8 cellular contexts compared by ENCODE assay signal in the genomic region with DNA sequence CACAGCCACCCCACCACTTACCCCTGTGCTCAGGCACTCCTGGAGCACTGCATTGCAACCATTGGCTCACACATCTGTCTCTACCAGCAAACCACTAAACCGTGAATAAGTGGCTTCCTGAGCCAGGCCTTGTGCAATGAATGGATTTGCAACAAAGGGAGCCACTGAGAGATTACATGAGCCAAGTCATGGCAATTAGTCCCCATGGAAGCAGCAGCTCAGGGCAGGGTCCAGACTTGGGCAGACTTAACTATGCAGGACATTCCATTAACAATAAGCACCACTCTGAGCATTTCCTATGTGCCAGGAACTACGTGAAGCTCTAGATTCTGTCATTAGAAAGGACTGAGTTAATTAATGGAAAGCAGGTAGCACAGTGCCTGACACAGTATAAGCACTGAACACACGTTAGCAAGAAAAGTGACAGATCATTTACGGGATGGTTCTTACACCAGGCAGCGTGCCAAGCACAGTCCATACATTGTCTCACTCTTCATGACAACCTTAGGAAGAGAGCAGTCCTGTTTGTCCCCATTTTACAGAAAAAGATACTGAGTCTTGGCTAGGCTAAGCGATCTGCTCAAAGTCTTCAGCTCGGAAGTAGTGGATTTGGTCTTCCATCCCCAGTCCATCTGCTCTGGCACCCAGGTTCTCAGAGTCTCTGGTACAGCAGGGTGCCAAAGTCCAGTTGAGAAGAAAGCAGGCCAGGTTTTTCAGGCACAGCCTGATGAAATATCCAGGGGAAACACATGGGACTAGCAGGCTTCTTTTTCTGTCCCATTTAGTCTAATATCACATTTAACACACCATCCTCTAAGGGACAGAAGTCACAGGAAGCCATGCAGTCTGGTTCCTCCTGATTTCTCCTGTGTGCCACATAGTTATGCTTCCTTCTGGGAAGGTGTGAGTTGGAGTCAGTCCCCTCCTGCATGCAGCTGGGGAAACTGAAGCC. TPM values are rescaled to one million over a fixed set of nuclear protein-coding genes. Genes with fewer than 3 reads are reported as not detected.
DNase-seq lines count a peak whose midpoint lies in the region; ATAC-seq and TF ChIP-seq lines count a peak whose summit lies in the region.

No MANE protein-coding gene starts in this region.

- H3K9me3 Mint-ChIP-seq in activated T-helper 1 cell treated with anti-CD3 and anti-CD28 coated beads, Interleukin-12 subunit alpha, Interleukin-12 subunit beta, Interleukin-2, Interleukin-4 antibody, amounts not matched to agents 30 ng/mL and 10 ng/mL and 1 ng/mL, durations not matched to agents 14 hours and 24 hours and 36 hours, result no peaks in the 10 kb centered on the region

- peak overlapping the region; percentile 48 for H3K4me3 Mint-ChIP-seq in activated T-helper 1 cell treated with anti-CD3 and anti-CD28 coated beads, Interleukin-12 subunit alpha, Interleukin-12 subunit beta, Interleukin-2, Interleukin-4 antibody, amounts not matched to agents 30 ng/mL and 10 ng/mL and 1 ng/mL, durations not matched to agents 14 hours and 24 hours and 36 hours

- ATAC-seq in GM19455 (IDR thresholded peaks at IDR 0.05; ENCODE audit: unreplicated experiment) (no peak), GM21786 (IDR thresholded peaks at IDR 0.05; ENCODE audit: unreplicated experiment) (no peak)

- H3K36me3 ChIP-seq in kidney epithelial cell (ENCODE audit: control insufficient read depth, insufficient read depth, low read length), result peaks cover 1% of the 10 kb centered on the region
- H3K36me3 ChIP-seq in H7 (replicated peaks; ENCODE audit: control insufficient read depth, insufficient read depth, low read length), result no peaks in the 10 kb centered on the region

- intact Hi-C loops in activated T-helper 1 cell treated with anti-CD3 and anti-CD28 coated beads, Interleukin-12 subunit alpha, Interleukin-12 subunit beta, Interleukin-2, Interleukin-4 antibody, amounts not matched to agents 30 ng/mL and 10 ng/mL and 1 ng/mL, durations not matched to agents 14 hours and 24 hours and 36 hours (cut with micrococcal nuclease), result no loop called here

- peaks cover 12% of the 10 kb centered on the region for H3K36me3 Mint-ChIP-seq in activated T-helper 1 cell treated with anti-CD3 and anti-CD28 coated beads, Interleukin-12 subunit alpha, Interleukin-12 subunit beta, Interleukin-2, Interleukin-4 antibody, amounts not matched to agents 30 ng/mL and 10 ng/mL and 1 ng/mL, durations not matched to agents 14 hours and 24 hours and 36 hours (ENCODE audit: low read depth)

- H3K4me3 ChIP-seq in kidney epithelial cell (ENCODE audit: low read depth, low read length) (no peak overlapping the region), H7 (ENCODE audit: insufficient read depth, low read depth, low read length) (no peak overlapping the region)

- H3K27ac Mint-ChIP-seq in activated T-helper 1 cell treated with anti-CD3 and anti-CD28 coated beads, Interleukin-12 subunit alpha, Interleukin-12 subunit beta, Interleukin-2, Interleukin-4 antibody, amounts not matched to agents 30 ng/mL and 10 ng/mL and 1 ng/mL, durations not matched to agents 14 hours and 24 hours and 36 hours, result peak overlapping the region; percentile 87

- no peak for TF ChIP-seq CTCF in kidney epithelial cell (IDR thresholded peaks at IDR 0.05; ENCODE audit: insufficient read depth, low read length, poor library complexity, severe bottlenecking)
- no peak for TF ChIP-seq CTCF in GM20000 (IDR thresholded peaks at IDR 0.05; ENCODE audit: extremely low read depth, missing control alignments)

- H3K27me3 ChIP-seq in kidney epithelial cell (ENCODE audit: control insufficient read depth, insufficient read depth, low read length), result no peaks in the 10 kb centered on the region
- no peaks in the 10 kb centered on the region for H3K27me3 ChIP-seq in H7 (ENCODE audit: control insufficient read depth, insufficient read depth, low read length)

- DNase-seq in DMS53 treated with DMSO at 0.1 percent for 48 hours (lab: John Stamatoyannopoulos, UW; ENCODE audit: unreplicated experiment), result peak; percentile 29
- peak; percentile 47 for DNase-seq in NCI-H128 (lab: John Stamatoyannopoulos, UW; ENCODE audit: unreplicated experiment)
- no peak for DNase-seq in activated T-helper 1 cell treated with anti-CD3 and anti-CD28 coated beads, Interleukin-12 subunit alpha, Interleukin-12 subunit beta, Interleukin-2, Interleukin-4 antibody, amounts not matched to agents 30 ng/mL and 10 ng/mL and 1 ng/mL, durations not matched to agents 14 hours and 24 hours and 36 hours (ENCODE audit: low spot score)
- peak; percentile 82 for DNase-seq in kidney epithelial cell (ENCODE audit: low read depth)
- DNase-seq in H7, result no peak
- no peak for DNase-seq in GM20000 (ENCODE audit: low spot score)

- H3K27me3 Mint-ChIP-seq in activated T-helper 1 cell treated with anti-CD3 and anti-CD28 coated beads, Interleukin-12 subunit alpha, Interleukin-12 subunit beta, Interleukin-2, Interleukin-4 antibody, amounts not matched to agents 30 ng/mL and 10 ng/mL and 1 ng/mL, durations not matched to agents 14 hours and 24 hours and 36 hours (ENCODE audit: insufficient read depth), result no peaks in the 10 kb centered on the region

- H3K4me1 Mint-ChIP-seq in activated T-helper 1 cell treated with anti-CD3 and anti-CD28 coated beads, Interleukin-12 subunit alpha, Interleukin-12 subunit beta, Interleukin-2, Interleukin-4 antibody, amounts not matched to agents 30 ng/mL and 10 ng/mL and 1 ng/mL, durations not matched to agents 14 hours and 24 hours and 36 hours (ENCODE audit: low read depth), result peaks cover 69% of the 10 kb centered on the region

RNA-seq across cellular contexts. Expression of a gene that starts 44.1 kb away (rescaled TPM):
- 0.62 and 0.69 TPM in 2 replicates for total RNA-seq in activated T-helper 1 cell treated with anti-CD3 and anti-CD28 coated beads, Interleukin-12 subunit alpha, Interleukin-12 subunit beta, Interleukin-2, Interleukin-4 antibody, amounts not matched to agents 30 ng/mL and 10 ng/mL and 1 ng/mL, durations not matched to agents 14 hours and 24 hours and 36 hours
- 1.1 and 1.3 TPM in 2 replicates for total RNA-seq in kidney epithelial cell
- not detected in 2 replicates for total RNA-seq in H7 (2014; rRNA removed; shearing (Covaris generic))

Comparison
In these comparisons a context has a peak if more than half of its experiments do, and no peak if none do; other contexts are left out.
1. DNase-seq: peak in DMS53 treated with DMSO at 0.1 percent for 48 hours (single experiment), NCI-H128 (single experiment) and kidney epithelial cell (single experiment); none in activated T-helper 1 cell treated with anti-CD3 and anti-CD28 coated beads, Interleukin-12 subunit alpha, Interleukin-12 subunit beta, Interleukin-2, Interleukin-4 antibody, amounts not matched to agents 30 ng/mL and 10 ng/mL and 1 ng/mL, durations not matched to agents 14 hours and 24 hours and 36 hours (single experiment), H7 (single experiment) and GM20000 (single experiment).